In genomic region chr4:165415910-165416309, GRCh38 we compare ENCODE assay signal across 12 cellular contexts.
"Had no signal": no experiment of that assay in that cellular context is flagged by ENCODE, and none has a peak within 500 bp of the region (broad histone marks: within the 10 kb centered on the region; RNA-seq: fewer than 3 reads in every experiment).

No MANE protein-coding gene starts in this region.

- H3K9me3 Mint-ChIP-seq: activated T-cell treated with anti-CD3 and anti-CD28 coated beads, Interleukin-2, amount 50 U/mL, for 4 hours had no signal

- H3K4me3 Mint-ChIP-seq: activated naive CD8-positive, alpha-beta T cell; activated T-cell treated with anti-CD3 and anti-CD28 coated beads, Interleukin-2, amount 50 U/mL, for 4 hours had no signal

- H3K9me3 ChIP-seq: heart left ventricle, transverse colon had no signal

- H3K36me3 ChIP-seq: heart left ventricle, transverse colon had no signal

- ATAC-seq: heart left ventricle, right cardiac atrium had no signal

- DNase-seq: activated CD4-positive, alpha-beta T cell treated with anti-CD3 and anti-CD28 coated beads, Interleukin-2, amount 50 U/mL, for 48 hours; activated CD4-positive, CD25-positive, alpha-beta regulatory T cell treated with anti-CD3 and anti-CD28 coated beads, Interleukin-2, amount 50 U/mL, for 72 hours; activated gamma-delta T cell; activated T-cell treated with anti-CD3 and anti-CD28 coated beads, Interleukin-2, amount 50 U/mL, for 4 hours; foreskin melanocyte; heart left ventricle; islet precursor cell; right cardiac atrium; SW 1271; transverse colon had no signal

- H3K4me1 ChIP-seq: transverse colon had no signal

- H3K36me3 Mint-ChIP-seq: activated naive CD8-positive, alpha-beta T cell had no signal

- H3K27ac Mint-ChIP-seq: activated naive CD8-positive, alpha-beta T cell had no signal

- H3K4me2 ChIP-seq: smooth muscle cell had no signal

- H3K4me3 ChIP-seq: heart left ventricle, smooth muscle cell, transverse colon had no signal

- H3K27ac ChIP-seq: heart left ventricle, transverse colon had no signal

- H3K27me3 ChIP-seq: heart left ventricle, transverse colon had no signal
